24 cellular contexts compared by ENCODE assay signal in genomic region chr6:8552023-8552422, GRCh38.
"Had no signal": no experiment of that assay in that cellular context is flagged by ENCODE, and none has a peak within 500 bp of the region (broad histone marks: within the 10 kb centered on the region; RNA-seq: fewer than 3 reads in every experiment).

No MANE protein-coding gene starts in this region.

- H3K9me3 ChIP-seq: ovary, psoas muscle, right lobe of liver, sigmoid colon, suprapubic skin, testis, tibial artery, upper lobe of left lung, vagina had no signal

- DNase-seq: natural killer cell; occipital lobe; ovary; posterior cingulate gyrus; psoas muscle; sigmoid colon; small intestine; stimulated activated CD4-positive, alpha-beta T cell treated with anti-CD3 and anti-CD28 coated beads, Interleukin-1b, Interleukin-23, amount 100 ng/mL, for 48 hours; stimulated activated CD4-positive, alpha-beta T cell treated with anti-CD3 and anti-CD28 coated beads, Interleukin-4, amount 100 ng/mL, for 1 hour; stimulated activated CD4-positive, alpha-beta T cell treated with anti-CD3 and anti-CD28 coated beads, Interleukin-4, amount 100 ng/mL, for 4 hours; stimulated activated CD8-positive, alpha-beta memory T cell treated with anti-CD3 and anti-CD28 coated beads, Interleukin-4, amount 100 ng/mL, for 48 hours; stimulated activated naive CD4-positive, alpha-beta T cell; stimulated activated naive CD8-positive, alpha-beta T cell treated with anti-CD3 and anti-CD28 coated beads, Interleukin-15, amount 100 ng/mL, for 72 hours; stimulated activated naive CD8-positive, alpha-beta T cell treated with anti-CD3 and anti-CD28 coated beads, Interleukin-15, Interleukin-2, amounts not matched to agents 100 U/mL and 50 U/mL, for 24 hours; substantia nigra; testis; tibial artery; trophoblast cell; upper lobe of left lung had no signal

- H3K4me1 ChIP-seq: neural progenitor cell, parathyroid adenoma, sigmoid colon, suprapubic skin, testis, tibial artery, upper lobe of left lung, vagina had no signal

- H3K4me3 ChIP-seq: neural progenitor cell, ovary, psoas muscle, right lobe of liver, sigmoid colon, suprapubic skin, testis, tibial artery, upper lobe of left lung, vagina had no signal

- H3K9ac ChIP-seq: neural progenitor cell, parathyroid adenoma had no signal

- H3K27ac ChIP-seq: neural progenitor cell, ovary, parathyroid adenoma, psoas muscle, right lobe of liver, sigmoid colon, suprapubic skin, testis, tibial artery, upper lobe of left lung, vagina had no signal

- H3K27me3 ChIP-seq: neural progenitor cell, ovary, right lobe of liver, sigmoid colon, suprapubic skin, testis, tibial artery, upper lobe of left lung, vagina had no signal

- H3K36me3 ChIP-seq: neural progenitor cell, ovary, right lobe of liver, sigmoid colon, suprapubic skin, tibial artery, upper lobe of left lung, vagina had no signal
